ENCODE assay signal across 8 cellular contexts in genomic region chr2:110101280-110101844, GRCh38. TPM values are rescaled to one million over a fixed set of nuclear protein-coding genes. Genes with fewer than 3 reads are reported as not detected.
DNase-seq lines count a peak whose midpoint lies in the region; ATAC-seq and TF ChIP-seq lines count a peak whose summit lies in the region.
"Had no signal": no experiment of that assay in that cellular context is flagged by ENCODE, and none has a peak within 500 bp of the region (broad histone marks: within the 10 kb centered on the region; RNA-seq: fewer than 3 reads in every experiment).

No MANE protein-coding gene starts in this region.

- intact Hi-C loops in Right ventricle myocardium superior (cut with DNase I) = no loop called here

- H3K9me3 ChIP-seq in adipocyte (ENCODE audit: control insufficient read depth, low read length) = no peaks in the 10 kb centered on the region

- no peaks in the 10 kb centered on the region for H3K27me3 ChIP-seq in adipocyte (replicated peaks; ENCODE audit: control insufficient read depth, insufficient read depth, low read length)

- H3K4me3 ChIP-seq in adipocyte (ENCODE audit: low read length) = peak overlapping the region; percentile 71

- TF ChIP-seq CTCF in GM20000 (IDR thresholded peaks at IDR 0.05; ENCODE audit: extremely low read depth, missing control alignments) = no peak

- DNase-seq in GM04504 (ENCODE audit: low read depth) (peak; percentile 99), NCI-H2081 treated with DMSO at 0.1 percent for 48 hours (lab: John Stamatoyannopoulos, UW) (peak; percentile 83), adipocyte (ENCODE audit: low read depth) (peak; percentile 93), Right ventricle myocardium superior (peak; percentile 99), putamen (ENCODE audit: low spot score) (peak; percentile 46), GM20000 (ENCODE audit: low spot score) (no peak)
- DNase-seq: activated B cell treated with CpG ODN at 0.5 μM for 24 hours had no signal

- no peaks in the 10 kb centered on the region for H3K36me3 ChIP-seq in adipocyte (ENCODE audit: control insufficient read depth, insufficient read depth, low read length, severe bottlenecking)

- peak overlapping the region; percentile 93 for H3K9ac ChIP-seq in adipocyte (ENCODE audit: low read length)

- peaks cover 31% of the 10 kb centered on the region for H3K4me1 ChIP-seq in adipocyte (ENCODE audit: control insufficient read depth, insufficient read depth, low read length)

- ATAC-seq in Right ventricle myocardium superior (ENCODE audit: poor library complexity) (peak; percentile 96), GM21717 (IDR thresholded peaks at IDR 0.05; ENCODE audit: unreplicated experiment) (no peak)

RNA-seq across cellular contexts. Expression of gene MALL, which starts 14.3 kb away (rescaled TPM):
- 9.9 TPM for total RNA-seq in Right ventricle myocardium superior
- total RNA-seq: activated B cell treated with CpG ODN at 0.5 μM for 24 hours had no signal
